Comparison of ENCODE assay signal across 1 cellular context in the genomic region with DNA sequence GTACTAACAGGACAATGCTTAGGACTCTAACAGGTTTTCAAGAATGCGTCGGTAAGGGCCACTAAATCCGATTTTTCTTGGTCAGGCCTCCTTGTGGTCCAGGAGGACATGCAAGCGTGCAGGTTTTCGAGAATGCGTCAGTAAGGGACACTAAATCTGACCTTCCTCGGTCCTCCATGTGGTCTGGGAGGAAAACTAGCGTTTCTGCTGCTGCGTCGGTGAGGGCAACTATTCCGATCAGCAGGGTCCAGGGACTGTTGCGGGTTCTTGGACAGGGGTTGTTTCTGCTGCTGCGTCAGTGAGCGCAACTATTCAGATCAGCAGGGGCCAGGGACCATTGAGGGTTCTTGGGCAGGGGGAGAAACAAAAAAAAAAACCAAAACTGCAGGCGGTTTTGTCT.
TF ChIP-seq lines count a peak whose summit lies in the region.

No MANE protein-coding gene starts in this region.

TF ChIP-seq in SK-N-SH treated with all-trans-retinoic acid at 6 μM for 48 hours, 23 proteins besides CTCF, POLR2A, EP300 and RAD21:
- TF ChIP-seq ESRRG (CRISPR knock-in tag; IDR thresholded peaks at IDR 0.05) (no peak), ARNTL (CRISPR knock-in tag; IDR thresholded peaks at IDR 0.05; ENCODE audit: borderline replicate concordance, low read depth) (no peak), ZNF70 (CRISPR knock-in tag; IDR thresholded peaks at IDR 0.05) (no peak), BACH2 (CRISPR knock-in tag; IDR thresholded peaks at IDR 0.05; ENCODE audit: borderline replicate concordance) (no peak), PPARA (CRISPR knock-in tag; IDR thresholded peaks at IDR 0.05; ENCODE audit: borderline replicate concordance) (no peak), CSDC2 (CRISPR knock-in tag; IDR thresholded peaks at IDR 0.05) (no peak), SNAI2 (CRISPR knock-in tag; IDR thresholded peaks at IDR 0.05) (no peak), ISL1 (CRISPR knock-in tag; IDR thresholded peaks at IDR 0.05) (no peak), TSHZ2 (CRISPR knock-in tag; IDR thresholded peaks at IDR 0.05) (no peak), GLIS3 (CRISPR knock-in tag; IDR thresholded peaks at IDR 0.05) (no peak), ZFP30 (CRISPR knock-in tag; IDR thresholded peaks at IDR 0.05) (no peak)
TF ChIP-seq in SK-N-SH treated with all-trans-retinoic acid at 6 μM for 48 hours: peak in this region for 0.
